In genomic region chr13:110556224-110556606, GRCh38 we compare ENCODE assay signal across 20 cellular contexts. TPM values are rescaled to one million over a fixed set of nuclear protein-coding genes. Genes with fewer than 3 reads are reported as not detected.
A peak's percentile ranks its signal among the peaks of the same experiment; 100 is the strongest.
DNase-seq lines count a peak whose midpoint lies in the region; ATAC-seq and TF ChIP-seq lines count a peak whose summit lies in the region.
"Had no signal": no experiment of that assay in that cellular context is flagged by ENCODE, and none has a peak within 500 bp of the region (broad histone marks: within the 10 kb centered on the region; RNA-seq: fewer than 3 reads in every experiment).

No MANE protein-coding gene starts in this region.

- H3K27ac ChIP-seq in HL-60 (replicated peaks), result peak overlapping the region; percentile 58
- H3K27ac ChIP-seq in colonic mucosa, result peak overlapping the region; percentile 65
- peak overlapping the region; percentile 18 for H3K27ac ChIP-seq in suprapubic skin
- H3K27ac ChIP-seq: dorsolateral prefrontal cortex, esophagus muscularis mucosa, vagina had no signal

- TF ChIP-seq POLR2A in suprapubic skin (IDR thresholded peaks at IDR 0.05), result no peak

- H3K4me3 ChIP-seq in HL-60 (replicated peaks; ENCODE audit: insufficient read depth, low read length) (no peak overlapping the region), colonic mucosa (no peak overlapping the region), mucosa of descending colon (no peak overlapping the region), suprapubic skin (no peak overlapping the region)
- H3K4me3 ChIP-seq: dorsolateral prefrontal cortex, esophagus muscularis mucosa, vagina had no signal

- ATAC-seq in mucosa of descending colon (peak; percentile 24), HG02970 (IDR thresholded peaks at IDR 0.05; ENCODE audit: low FRiP score, unreplicated experiment) (no peak)
- ATAC-seq: CD8-positive, alpha-beta T cell; stimulated activated naive CD8-positive, alpha-beta T cell treated with anti-CD3 and anti-CD28 coated beads, Interleukin-15, amount 100 ng/mL, for 72 hours had no signal

- intact Hi-C loops in colonic mucosa (cut with DNase I) (no loop called here), mucosa of descending colon (cut with DNase I, micrococcal nuclease) (no loop called here)

- H3K9ac ChIP-seq in colonic mucosa (ENCODE audit: low read depth in 2 of 2, low read length in 2 of 2), result peak overlapping the region in 1 of 2 donors; percentile 75

- no peaks in the 10 kb centered on the region for H3K27me3 ChIP-seq in HL-60 (ENCODE audit: insufficient read depth, poor library complexity, severe bottlenecking)
- no peaks in the 10 kb centered on the region for H3K27me3 ChIP-seq in colonic mucosa
- no peaks in the 10 kb centered on the region for H3K27me3 ChIP-seq in suprapubic skin
- H3K27me3 ChIP-seq: esophagus muscularis mucosa, vagina had no signal

- H3K36me3 ChIP-seq in colonic mucosa (no peaks in the 10 kb centered on the region), mucosa of descending colon (ENCODE audit: low read depth) (no peaks in the 10 kb centered on the region), suprapubic skin (peaks cover 3% of the 10 kb centered on the region)
- H3K36me3 ChIP-seq: vagina had no signal

- TF ChIP-seq EP300 in suprapubic skin (IDR thresholded peaks at IDR 0.05), result no peak

- peaks cover 10% of the 10 kb centered on the region for H3K4me1 ChIP-seq in colonic mucosa
- peaks cover 29% of the 10 kb centered on the region for H3K4me1 ChIP-seq in mucosa of descending colon (ENCODE audit: low read depth)
- peaks cover 25% of the 10 kb centered on the region for H3K4me1 ChIP-seq in suprapubic skin

- DNase-seq in HL-60 (ENCODE audit: low read depth in 1 of 2, low spot score in 1 of 2) (no peak), colonic mucosa (no peak), mucosa of descending colon (no peak), suprapubic skin (ENCODE audit: low spot score in 2 of 2) (no peak), hepatic stellate cell (ENCODE audit: low spot score) (no peak), Ammon's horn (ENCODE audit: low spot score) (no peak)
- no peak for DNase-seq in activated effector memory CD4-positive, alpha-beta T cell treated with Interleukin-2 at 50 U/mL for 16 hours
- DNase-seq: activated CD4-positive, alpha-beta T cell treated with anti-CD3 and anti-CD28 coated beads, Interleukin-2, amount 10 ng/mL, durations not matched to agents 7 days and 5 days; activated CD8-positive, alpha-beta memory T cell treated with anti-CD3 and anti-CD28 coated beads, Interleukin-2, amount 50 U/mL, for 48 hours; activated effector memory CD4-positive, alpha-beta T cell treated with anti-CD3 and anti-CD28 coated beads, Interleukin-2, amount 50 U/mL, for 16 hours; CD8-positive, alpha-beta T cell; DMS79; dorsolateral prefrontal cortex; NCI-H524 treated with DMSO at 0.1 percent for 48 hours; stimulated activated CD4-positive, alpha-beta T cell treated with anti-CD3 and anti-CD28 coated beads, Interleukin-2, amount 100 ng/mL, for 48 hours; stimulated activated naive CD8-positive, alpha-beta T cell treated with anti-CD3 and anti-CD28 coated beads, Interleukin-15, amount 100 ng/mL, for 72 hours; T-helper 1 cell had no signal

- WGBS in suprapubic skin, result 69% methylated on average over 1 of the region's 1 CpG

- H3K9me3 ChIP-seq in colonic mucosa (no peaks in the 10 kb centered on the region), mucosa of descending colon (no peaks in the 10 kb centered on the region), suprapubic skin (no peaks in the 10 kb centered on the region)
- H3K9me3 ChIP-seq: vagina had no signal

- no peak for TF ChIP-seq CTCF in HL-60 (IDR thresholded peaks at IDR 0.05; ENCODE audit: insufficient read depth, low read length)
- no peak for TF ChIP-seq CTCF in colonic mucosa (IDR thresholded peaks at IDR 0.05)
- no peak for TF ChIP-seq CTCF in mucosa of descending colon (IDR thresholded peaks at IDR 0.05)
- TF ChIP-seq CTCF in suprapubic skin (IDR thresholded peaks at IDR 0.05), result no peak

RNA-seq across cellular contexts. Expression of gene RAB20, which starts 5.3 kb away (rescaled TPM):
- total RNA-seq in colonic mucosa, result 10 to 100 TPM; 32.1 to 38.0 TPM
- 10 to 100 TPM; 24.4 to 45.2 (median 33.7) TPM for total RNA-seq in mucosa of descending colon
- total RNA-seq in suprapubic skin, result 1 to 10 TPM; 2.0 to 6.7 (median 3.7) TPM

RNA-seq across cellular contexts. Expression of gene NAXD, which starts 59.1 kb away (rescaled TPM):
- total RNA-seq in colonic mucosa (10 to 100 TPM; 36.7 to 40.4 TPM), mucosa of descending colon (10 to 100 TPM; 32.8 to 49.6 (median 38.8) TPM), suprapubic skin (10 to 100 TPM; 26.4 to 38.3 (median 32.4) TPM)
